17 cellular contexts compared by ENCODE assay signal in the genomic region with DNA sequence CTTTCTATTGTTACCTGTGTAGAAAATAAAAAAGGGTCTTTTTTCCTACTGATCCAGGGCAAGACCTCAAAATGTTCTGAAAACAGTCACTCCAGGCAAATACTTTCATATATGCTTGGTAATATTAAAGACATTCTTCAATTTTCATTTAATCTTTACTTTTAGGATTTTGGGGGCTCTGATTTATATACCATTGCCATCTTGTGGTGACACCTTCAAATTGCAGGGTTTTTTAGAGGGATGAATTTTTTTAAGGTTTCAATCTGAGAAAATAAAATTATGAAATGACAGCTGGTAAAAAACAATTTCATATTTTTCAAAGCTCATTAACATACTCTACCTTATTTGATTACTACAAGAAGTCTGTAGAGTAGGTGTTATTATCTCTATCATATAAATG. TPM values are rescaled to one million over a fixed set of nuclear protein-coding genes. Genes with fewer than 3 reads are reported as not detected.
DNase-seq lines count a peak whose midpoint lies in the region; ATAC-seq, FAIRE-seq and TF ChIP-seq lines count a peak whose summit lies in the region.
"Had no signal": no experiment of that assay in that cellular context is flagged by ENCODE, and none has a peak within 500 bp of the region (broad histone marks: within the 10 kb centered on the region; RNA-seq: fewer than 3 reads in every experiment).

No MANE protein-coding gene starts in this region.

- no peak overlapping the region for H3K4ac ChIP-seq in H9 (ENCODE audit: low read depth, low read length)

- H3K14ac ChIP-seq in H9 (ENCODE audit: insufficient read depth, low read length), result no peak overlapping the region

- no peaks in the 10 kb centered on the region for H3K9me3 ChIP-seq in H9 (ENCODE audit: control insufficient read depth, low read depth, low read length)
- H3K9me3 ChIP-seq: pancreas had no signal

- H3K27me3 ChIP-seq in H9 (ENCODE audit: insufficient read depth, low read length) (no peaks in the 10 kb centered on the region), foreskin keratinocyte (peaks cover 5% of the 10 kb centered on the region)
- H3K27me3 ChIP-seq: pancreas had no signal

- H2AFZ ChIP-seq in H9 (ENCODE audit: low read length), result no peak overlapping the region

- TF ChIP-seq CTCF in 22Rv1 (IDR thresholded peaks at IDR 0.05) (peak; percentile 31), H9 (conservative IDR thresholded peaks at IDR 0.05) (peak; percentile 76), foreskin keratinocyte (conservative IDR thresholded peaks at IDR 0.05) (peak; percentile 63)

- H2BK120ac ChIP-seq in H9 (ENCODE audit: low read depth, low read length, poor library complexity, severe bottlenecking), result no peak overlapping the region

- no peak overlapping the region for H3K18ac ChIP-seq in H9 (ENCODE audit: insufficient read length, low read depth, low read length)

- H2BK5ac ChIP-seq in H9 (ENCODE audit: insufficient read length, low read length), result no peak overlapping the region

- H4K8ac ChIP-seq in H9 (replicated peaks; ENCODE audit: insufficient read length, low read depth, low read length), result no peak overlapping the region

- H3K36me3 Mint-ChIP-seq in H9 (ENCODE audit: insufficient read depth in 1 of 3, low read depth in 3 of 3), result peaks cover 0 to 6% (median 0%) of the 10 kb centered on the region in 3 experiments; a peak in 5 of 7 replicates

- no peaks in the 10 kb centered on the region for H3K23me2 ChIP-seq in H9 (ENCODE audit: insufficient read length, low read depth, low read length, poor library complexity, severe bottlenecking)

- no peak overlapping the region for H2BK12ac ChIP-seq in H9 (ENCODE audit: insufficient read length, low read depth, low read length)

- H3K4me1 ChIP-seq in H9 (ENCODE audit: insufficient read depth, low read length) (no peaks in the 10 kb centered on the region), foreskin keratinocyte (no peaks in the 10 kb centered on the region)
- H3K4me1 ChIP-seq: pancreas had no signal

- no peak overlapping the region for H2BK15ac ChIP-seq in H9 (ENCODE audit: low read depth, low read length)

- H3K27me3 Mint-ChIP-seq in H9 (ENCODE audit: low read depth), result peaks cover 38% of the 10 kb centered on the region

- peak; percentile 7 for FAIRE-seq in RCC 7860 (lab: Jason Lieb, UNC)
- FAIRE-seq: pancreas had no signal

- no peak overlapping the region for H2AK5ac ChIP-seq in H9 (ENCODE audit: insufficient read length, low read length)

- H3K4me2 ChIP-seq in H9 (ENCODE audit: insufficient read depth, insufficient read length, low read length), result no peak overlapping the region

- no peak overlapping the region for H2BK20ac ChIP-seq in H9 (ENCODE audit: low read depth, low read length, poor library complexity, severe bottlenecking)

- DNase-seq in H9, result no peak
- no peak for DNase-seq in RCC 7860 (ENCODE audit: low spot score)
- DNase-seq in foreskin keratinocyte, result no peak
- DNase-seq in NCI-H226, result no peak
- DNase-seq: anterior cingulate cortex, NCI-H1105, NCI-H345, pancreas, RPMI8226, substantia nigra, T1000 had no signal

- no peak overlapping the region for H3K4me3 Mint-ChIP-seq in H9

- H4K20me1 ChIP-seq in H9 (ENCODE audit: control insufficient read depth, insufficient read depth, insufficient read length), result no peaks in the 10 kb centered on the region

- no peak overlapping the region for H4K91ac ChIP-seq in H9 (ENCODE audit: insufficient read length, low read depth, low read length)

- H3K79me1 ChIP-seq in H9 (ENCODE audit: insufficient read depth, low read depth, low read length, poor library complexity, severe bottlenecking), result no peaks in the 10 kb centered on the region

- H3K79me2 ChIP-seq in H9 (ENCODE audit: insufficient read depth, low read length), result no peaks in the 10 kb centered on the region

- H3T11ph ChIP-seq in H9 (ENCODE audit: low read length), result no peak overlapping the region

- H3K4me1 Mint-ChIP-seq in H9, result no peaks in the 10 kb centered on the region

- H3K27ac Mint-ChIP-seq in H9, result no peak overlapping the region

- no peak overlapping the region for H3K27ac ChIP-seq in 22Rv1
- no peak overlapping the region for H3K27ac ChIP-seq in H9 (ENCODE audit: insufficient read length, low read depth, low read length)
- no peak overlapping the region for H3K27ac ChIP-seq in foreskin keratinocyte
- H3K27ac ChIP-seq: pancreas had no signal

- peaks cover 5% of the 10 kb centered on the region in 2 experiments; a peak in 3 of 5 replicates for H3K9me3 Mint-ChIP-seq in H9

- no peak overlapping the region for H3K56ac ChIP-seq in H9 (ENCODE audit: insufficient read length, low read depth, low read length)

- no peak for ATAC-seq in foreskin keratinocyte
- no peak for ATAC-seq in GM19328 (IDR thresholded peaks at IDR 0.05; ENCODE audit: unreplicated experiment)
- ATAC-seq in GM21723 (IDR thresholded peaks at IDR 0.05; ENCODE audit: unreplicated experiment), result no peak
- no peak for ATAC-seq in GM18873 (IDR thresholded peaks at IDR 0.05; ENCODE audit: low FRiP score, unreplicated experiment)
- ATAC-seq: pancreas had no signal

- H3K23ac ChIP-seq in H9 (ENCODE audit: insufficient read length, low read depth, low read length), result no peak overlapping the region

- H4K5ac ChIP-seq in H9 (ENCODE audit: insufficient read length, low read depth, low read length), result no peak overlapping the region

- H3K9ac ChIP-seq in H9 (ENCODE audit: extremely low read depth, insufficient read length, low read length), result no peak overlapping the region

RNA-seq across cellular contexts. Expression of gene MAPK4, which starts 26.8 kb away (rescaled TPM):
- 1.6 and 1.9 TPM in 2 replicates for total RNA-seq in H9 (2021)
- total RNA-seq in foreskin keratinocyte, result not detected in 2 replicates
- polyA plus RNA-seq in foreskin keratinocyte, result 0.01 TPM in 1 of 2 replicates, not detected in the other
- total RNA-seq: dermis microvascular lymphatic vessel endothelial cell, mononuclear cell had no signal
